9 cellular contexts compared by ENCODE assay signal in the genomic region with DNA sequence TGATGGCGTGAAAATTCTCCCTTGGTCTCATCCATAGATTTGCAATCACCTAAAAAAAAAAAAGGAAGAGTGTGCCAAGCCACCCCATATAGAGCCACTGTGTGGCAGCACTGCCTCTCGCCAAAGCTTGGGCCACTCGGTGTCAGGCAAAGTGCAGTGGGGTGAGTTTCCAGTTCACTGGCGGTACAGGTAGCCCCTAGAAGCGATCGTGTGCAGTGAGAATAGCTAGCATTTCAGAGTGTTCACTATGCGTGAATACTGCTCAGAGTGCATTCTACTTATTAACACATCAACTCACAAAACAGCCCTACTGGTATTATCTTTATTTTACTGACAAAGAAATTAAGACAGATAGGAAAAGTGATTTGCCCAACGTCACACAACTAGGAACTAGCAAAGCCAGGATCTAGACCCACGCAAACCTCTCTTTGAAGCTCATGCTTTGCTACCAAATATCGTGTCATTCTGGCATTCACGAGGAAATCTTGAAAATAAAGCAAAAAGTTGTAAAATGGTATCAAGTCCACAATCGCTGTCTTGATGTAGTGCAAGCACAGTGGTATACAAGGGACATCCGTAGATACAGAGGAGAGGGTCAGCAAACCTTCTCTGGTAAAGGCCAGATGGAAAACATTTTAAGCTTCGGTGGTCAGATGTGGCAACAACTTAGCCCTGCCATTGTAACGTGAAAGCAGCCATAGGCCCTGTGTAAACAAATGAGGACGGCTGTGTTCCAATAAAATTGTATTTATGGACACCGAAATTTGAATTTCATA. TPM values are rescaled to one million over a fixed set of nuclear protein-coding genes. Genes with fewer than 3 reads are reported as not detected.
A peak's percentile ranks its signal among the peaks of the same experiment; 100 is the strongest.
DNase-seq lines count a peak whose midpoint lies in the region; ATAC-seq, FAIRE-seq and TF ChIP-seq lines count a peak whose summit lies in the region.
"Had no signal": no experiment of that assay in that cellular context is flagged by ENCODE, and none has a peak within 500 bp of the region (broad histone marks: within the 10 kb centered on the region; RNA-seq: fewer than 3 reads in every experiment).

No MANE protein-coding gene starts in this region.

- H3K36me3 ChIP-seq in NT2/D1 (ENCODE audit: insufficient read depth, insufficient read length, low read length) (no peaks in the 10 kb centered on the region), pancreas (no peaks in the 10 kb centered on the region)

- no peaks in the 10 kb centered on the region for H3K36me3 Mint-ChIP-seq in activated T-helper 1 cell treated with anti-CD3 and anti-CD28 coated beads, Interleukin-12 subunit alpha, Interleukin-12 subunit beta, Interleukin-2, Interleukin-4 antibody, amounts not matched to agents 30 ng/mL and 10 ng/mL and 1 ng/mL, durations not matched to agents 14 hours and 24 hours and 36 hours (ENCODE audit: low read depth)
- H3K36me3 Mint-ChIP-seq: activated naive CD8-positive, alpha-beta T cell had no signal

- no peak overlapping the region for H3K4me3 ChIP-seq in NT2/D1 (ENCODE audit: insufficient read length, low read depth)
- H3K4me3 ChIP-seq in pancreas: no peak overlapping the region

- peak; percentile 99 for ATAC-seq in GM21619 (IDR thresholded peaks at IDR 0.05; ENCODE audit: unreplicated experiment)
- peak; percentile 93 to 97 (median 93) for ATAC-seq in pancreas

- peaks cover 14% of the 10 kb centered on the region for H3K27me3 Mint-ChIP-seq in activated T-helper 1 cell treated with anti-CD3 and anti-CD28 coated beads, Interleukin-12 subunit alpha, Interleukin-12 subunit beta, Interleukin-2, Interleukin-4 antibody, amounts not matched to agents 30 ng/mL and 10 ng/mL and 1 ng/mL, durations not matched to agents 14 hours and 24 hours and 36 hours (ENCODE audit: insufficient read depth)
- H3K27me3 Mint-ChIP-seq: activated naive CD8-positive, alpha-beta T cell had no signal

- TF ChIP-seq CTCF in pancreas (IDR thresholded peaks at IDR 0.05): peak in 3 of 4 donors; percentile 50 to 67 (median 52)

- peak overlapping the region in 1 of 4 donors; percentile 6 for H3K27ac ChIP-seq in pancreas

- intact Hi-C loops in activated T-helper 1 cell treated with anti-CD3 and anti-CD28 coated beads, Interleukin-12 subunit alpha, Interleukin-12 subunit beta, Interleukin-2, Interleukin-4 antibody, amounts not matched to agents 30 ng/mL and 10 ng/mL and 1 ng/mL, durations not matched to agents 14 hours and 24 hours and 36 hours (cut with micrococcal nuclease): loop anchor here (1.0 kb wide), 6 partner anchors 18 to 291 kb away; a partner anchor contains a TSS
- intact Hi-C loops in pancreas (cut with DNase I): no loop called here

- H3K9me3 Mint-ChIP-seq in activated T-helper 1 cell treated with anti-CD3 and anti-CD28 coated beads, Interleukin-12 subunit alpha, Interleukin-12 subunit beta, Interleukin-2, Interleukin-4 antibody, amounts not matched to agents 30 ng/mL and 10 ng/mL and 1 ng/mL, durations not matched to agents 14 hours and 24 hours and 36 hours: no peaks in the 10 kb centered on the region

- no peak for FAIRE-seq in pancreas (lab: Jason Lieb, UNC)

- H3K4me3 Mint-ChIP-seq in activated T-helper 1 cell treated with anti-CD3 and anti-CD28 coated beads, Interleukin-12 subunit alpha, Interleukin-12 subunit beta, Interleukin-2, Interleukin-4 antibody, amounts not matched to agents 30 ng/mL and 10 ng/mL and 1 ng/mL, durations not matched to agents 14 hours and 24 hours and 36 hours: no peak overlapping the region
- H3K4me3 Mint-ChIP-seq: activated naive CD8-positive, alpha-beta T cell had no signal

- H3K9ac ChIP-seq in NT2/D1 (ENCODE audit: insufficient read length, low read depth): no peak overlapping the region

- H3K4me1 ChIP-seq in NT2/D1 (ENCODE audit: insufficient read depth, insufficient read length) (no peaks in the 10 kb centered on the region), pancreas (peaks cover 0 to 16% (median 11%) of the 10 kb centered on the region in 3 donors)

- DNase-seq in GF-D8 (lab: John Stamatoyannopoulos, UW) (peak; percentile 40), HT-29 (ENCODE audit: low spot score) (peak; percentile 76), NT2/D1 (ENCODE audit: low read depth, low spot score) (peak; percentile 52), globus pallidus (ENCODE audit: low spot score) (peak; percentile 53), pancreas (peak; percentile 51 to 78 (median 69)), cortex of kidney (lab: John Stamatoyannopoulos, UW) (no peak)
- peak; percentile 35 for DNase-seq in activated T-helper 1 cell treated with anti-CD3 and anti-CD28 coated beads, Interleukin-12 subunit alpha, Interleukin-12 subunit beta, Interleukin-2, Interleukin-4 antibody, amounts not matched to agents 30 ng/mL and 10 ng/mL and 1 ng/mL, durations not matched to agents 14 hours and 24 hours and 36 hours (ENCODE audit: low spot score)

- WGBS in pancreas, 2 donors: 39 to 43% methylated on average over 17 of the region's 17 CpGs

- H3K27me3 ChIP-seq in NT2/D1 (ENCODE audit: insufficient read depth, insufficient read length) (no peaks in the 10 kb centered on the region), pancreas (no peaks in the 10 kb centered on the region)

- H3K9me3 ChIP-seq in NT2/D1 (ENCODE audit: insufficient read depth, low read length) (no peaks in the 10 kb centered on the region), pancreas (no peaks in the 10 kb centered on the region)

- no peak overlapping the region for H3K27ac Mint-ChIP-seq in activated T-helper 1 cell treated with anti-CD3 and anti-CD28 coated beads, Interleukin-12 subunit alpha, Interleukin-12 subunit beta, Interleukin-2, Interleukin-4 antibody, amounts not matched to agents 30 ng/mL and 10 ng/mL and 1 ng/mL, durations not matched to agents 14 hours and 24 hours and 36 hours
- H3K27ac Mint-ChIP-seq: activated naive CD8-positive, alpha-beta T cell had no signal

- H3K4me1 Mint-ChIP-seq in activated T-helper 1 cell treated with anti-CD3 and anti-CD28 coated beads, Interleukin-12 subunit alpha, Interleukin-12 subunit beta, Interleukin-2, Interleukin-4 antibody, amounts not matched to agents 30 ng/mL and 10 ng/mL and 1 ng/mL, durations not matched to agents 14 hours and 24 hours and 36 hours (ENCODE audit: low read depth): peaks cover 13% of the 10 kb centered on the region

RNA-seq across cellular contexts. Expression of a gene that starts 10.4 kb away (rescaled TPM):
- total RNA-seq in HT-29 (2014; rRNA removed; shearing (Covaris generic)): 4.6 and 9.7 TPM in 2 replicates
- total RNA-seq in activated T-helper 1 cell treated with anti-CD3 and anti-CD28 coated beads, Interleukin-12 subunit alpha, Interleukin-12 subunit beta, Interleukin-2, Interleukin-4 antibody, amounts not matched to agents 30 ng/mL and 10 ng/mL and 1 ng/mL, durations not matched to agents 14 hours and 24 hours and 36 hours: 2.0 and 3.0 TPM in 2 replicates
- 1 to 10 TPM; 1.5 to 8.3 (median 2.8) TPM for total RNA-seq in pancreas
- polyA plus RNA-seq in pancreas: 1 to 10 TPM in 1 of 2 donors, under 1 TPM in 1; 0.91 to 1.5 TPM
